ENCODE assay signal across 8 cellular contexts in genomic region chr19:27793128-27793643, GRCh38.
DNase-seq lines count a peak whose midpoint lies in the region; ATAC-seq, FAIRE-seq and TF ChIP-seq lines count a peak whose summit lies in the region.

No MANE protein-coding gene starts in this region.

- no peaks in the 10 kb centered on the region for H3K27me3 ChIP-seq in Karpas-422 (ENCODE audit: low read length)

- peaks cover 3% of the 10 kb centered on the region; the same call in 1 of the 2 replicates for H4K20me1 ChIP-seq in Karpas-422 (ENCODE audit: insufficient read depth, low read depth, low read length)

- peaks cover 32% of the 10 kb centered on the region for H3K4me1 Mint-ChIP-seq in activated naive CD4-positive, alpha-beta T cell treated with anti-CD3 and anti-CD28 coated beads, Interleukin-2, amount 10 ng/mL, durations not matched to agents 7 days and 5 days
- H3K4me1 Mint-ChIP-seq in progenitor cell of endocrine pancreas (ENCODE audit: low read depth): peaks cover 10% of the 10 kb centered on the region

- peaks cover 47% of the 10 kb centered on the region for H3K36me3 ChIP-seq in Karpas-422 (ENCODE audit: insufficient read depth, low read length)

- H3K9me3 ChIP-seq in Karpas-422 (ENCODE audit: low read length): peaks cover 6% of the 10 kb centered on the region; the same call in 1 of the 2 replicates

- peaks cover 4% of the 10 kb centered on the region for H3K9me3 Mint-ChIP-seq in activated naive CD4-positive, alpha-beta T cell treated with anti-CD3 and anti-CD28 coated beads, Interleukin-2, amount 10 ng/mL, durations not matched to agents 7 days and 5 days
- peaks cover 9% of the 10 kb centered on the region for H3K9me3 Mint-ChIP-seq in progenitor cell of endocrine pancreas (ENCODE audit: low read depth)

- CTCF ChIA-PET in activated naive CD4-positive, alpha-beta T cell treated with anti-CD3 and anti-CD28 coated beads, Interleukin-2, amount 10 ng/mL, durations not matched to agents 7 days and 5 days (lab: Charles Lee): interaction anchor here (1.2 kb wide), 1 partner anchor 17 kb away, joined by 4 read pairs; no protein-coding TSS in a partner anchor

- H3K27ac ChIP-seq in Karpas-422 (ENCODE audit: low read length): peak overlapping the region; percentile 87

- H3K9ac ChIP-seq in Karpas-422 (ENCODE audit: low read length): peak overlapping the region; percentile 90

- H3K4me3 ChIP-seq in Karpas-422 (ENCODE audit: low read length): peak overlapping the region; percentile 82

- H3K27ac Mint-ChIP-seq in activated naive CD4-positive, alpha-beta T cell treated with anti-CD3 and anti-CD28 coated beads, Interleukin-2, amount 10 ng/mL, durations not matched to agents 7 days and 5 days: peak overlapping the region; percentile 93
- peak overlapping the region; percentile 95 for H3K27ac Mint-ChIP-seq in progenitor cell of endocrine pancreas

- peaks cover 82% of the 10 kb centered on the region for H3K79me2 ChIP-seq in Karpas-422 (ENCODE audit: low read length)

- no peaks in the 10 kb centered on the region for H3K9me2 ChIP-seq in Karpas-422 (replicated peaks; ENCODE audit: insufficient read depth, low read length)

- H3K27me3 Mint-ChIP-seq in activated naive CD4-positive, alpha-beta T cell treated with anti-CD3 and anti-CD28 coated beads, Interleukin-2, amount 10 ng/mL, durations not matched to agents 7 days and 5 days: no peaks in the 10 kb centered on the region
- H3K27me3 Mint-ChIP-seq in progenitor cell of endocrine pancreas: no peaks in the 10 kb centered on the region

- ATAC-seq in Right ventricle myocardium superior (ENCODE audit: poor library complexity): peak; percentile 83

- H3K4me2 ChIP-seq in Karpas-422 (ENCODE audit: low read depth, low read length, poor library complexity, severe bottlenecking): peak overlapping the region; percentile 91

- peak overlapping the region; percentile 52; the same call in 1 of the 2 replicates for H2AFZ ChIP-seq in Karpas-422 (ENCODE audit: low read length)

- FAIRE-seq in G401.6 (lab: Jason Lieb, UNC): peak; percentile 95

- H3K4me3 Mint-ChIP-seq in activated naive CD4-positive, alpha-beta T cell treated with anti-CD3 and anti-CD28 coated beads, Interleukin-2, amount 10 ng/mL, durations not matched to agents 7 days and 5 days: peak overlapping the region; percentile 94
- peak overlapping the region; percentile 86 for H3K4me3 Mint-ChIP-seq in progenitor cell of endocrine pancreas (ENCODE audit: low read depth)

- no peak for TF ChIP-seq CTCF in progenitor cell of endocrine pancreas (IDR thresholded peaks at IDR 0.05; ENCODE audit: unreplicated experiment)

- peaks cover 25% of the 10 kb centered on the region for H3K36me3 Mint-ChIP-seq in activated naive CD4-positive, alpha-beta T cell treated with anti-CD3 and anti-CD28 coated beads, Interleukin-2, amount 10 ng/mL, durations not matched to agents 7 days and 5 days
- H3K36me3 Mint-ChIP-seq in progenitor cell of endocrine pancreas (ENCODE audit: insufficient read depth): peaks cover 19% of the 10 kb centered on the region

- peaks cover 17% of the 10 kb centered on the region for H3K4me1 ChIP-seq in Karpas-422 (ENCODE audit: low read length)

- DNase-seq in H4 (ENCODE audit: low spot score) (peak; percentile 87), Karpas-422 (peak; percentile 96), RPMI7951 (ENCODE audit: low read depth) (peak; percentile 95), Right ventricle myocardium superior (peak; percentile 80), progenitor cell of endocrine pancreas (ENCODE audit: low spot score, unreplicated experiment) (peak; percentile 27), midbrain (lab: John Stamatoyannopoulos, UW) (no peak)
- peak; percentile 77 for DNase-seq in activated naive CD4-positive, alpha-beta T cell treated with anti-CD3 and anti-CD28 coated beads, Interleukin-2, amount 10 ng/mL, durations not matched to agents 7 days and 5 days

- intact Hi-C loops in Right ventricle myocardium superior (cut with DNase I): loop anchor here (5.0 kb wide), 1 partner anchor 46 kb away; no protein-coding TSS in a partner anchor
